1 cellular context compared by ENCODE assay signal in genomic region chr6:139219271-139219729, GRCh38.
TF ChIP-seq lines count a peak whose summit lies in the region.

No MANE protein-coding gene starts in this region.

TF ChIP-seq in GM12878, 131 proteins besides CTCF, POLR2A, EP300 and RAD21 (continued from another document):
- TF ChIP-seq SREBF1 (IDR thresholded peaks at IDR 0.05; ENCODE audit: low read length) (no peak), MEF2B (IDR thresholded peaks at IDR 0.05; ENCODE audit: partially characterized antibody, poor library complexity, severe bottlenecking) (no peak), YY1 (IDR thresholded peaks at IDR 0.05; ENCODE audit: low read depth, low read length) (peak; percentile 77), EGR1 (IDR thresholded peaks at IDR 0.05; ENCODE audit: borderline replicate concordance in 1 of 2, low read depth in 2 of 2, low read length in 2 of 2) (no peak), ZNF207 (IDR thresholded peaks at IDR 0.05; ENCODE audit: borderline replicate concordance) (0 out of 2 replicates have a peak, but pooled peaks have one; percentile 27), HSF1 (IDR thresholded peaks at IDR 0.05; ENCODE audit: low read depth, low read length) (no peak), RUNX3 (IDR thresholded peaks at IDR 0.05; ENCODE audit: low read length) (peak; percentile 49), TCF12 (IDR thresholded peaks at IDR 0.05; ENCODE audit: low read depth, low read length) (no peak), MTA3 (IDR thresholded peaks at IDR 0.05; ENCODE audit: borderline replicate concordance, low read length) (no peak), PRDM15 (CRISPR knock-in tag; IDR thresholded peaks at IDR 0.05) (no peak), IKZF2 (IDR thresholded peaks at IDR 0.05) (no peak), RFX5 (IDR thresholded peaks at IDR 0.05; ENCODE audit: low read depth, low read length) (no peak), TCF3 (IDR thresholded peaks at IDR 0.05; ENCODE audit: borderline replicate concordance, insufficient read depth, low read depth, low read length) (no peak), GATAD2B (conservative IDR thresholded peaks at IDR 0.05; ENCODE audit: low read depth) (no peak), SUPT20H (IDR thresholded peaks at IDR 0.05; ENCODE audit: borderline replicate concordance, control insufficient read depth, low read depth, low read length) (no peak), ASH2L (IDR thresholded peaks at IDR 0.05; ENCODE audit: borderline replicate concordance, low read depth) (no peak), CEBPZ (IDR thresholded peaks at IDR 0.05; ENCODE audit: low read depth, low read length) (no peak), USF1 (IDR thresholded peaks at IDR 0.05; ENCODE audit: borderline replicate concordance, extremely low read length, insufficient read depth, low read depth, low read length) (no peak), STAT1 (conservative IDR thresholded peaks at IDR 0.05) (no peak), KLF5 (IDR thresholded peaks at IDR 0.05; ENCODE audit: partially characterized antibody) (no peak), E2F4 (IDR thresholded peaks at IDR 0.05; ENCODE audit: low read depth, low read length) (no peak), POLR2AphosphoS5 (IDR thresholded peaks at IDR 0.05; ENCODE audit: low read length) (no peak), ZNF24 (IDR thresholded peaks at IDR 0.05) (0 out of 2 replicates have a peak, but pooled peaks have one; percentile 48), SIX5 (IDR thresholded peaks at IDR 0.05; ENCODE audit: low read depth, low read length, severe bottlenecking) (no peak), ESRRA (IDR thresholded peaks at IDR 0.05; ENCODE audit: low read length) (no peak), ZZZ3 (IDR thresholded peaks at IDR 0.05; ENCODE audit: control insufficient read depth, insufficient read length, low read depth) (no peak), MTA2 (IDR thresholded peaks at IDR 0.05; ENCODE audit: low read depth) (no peak), CBFB (IDR thresholded peaks at IDR 0.05; ENCODE audit: low read depth) (no peak), JUND (IDR thresholded peaks at IDR 0.05; ENCODE audit: low read depth, low read length) (no peak), SKIL (IDR thresholded peaks at IDR 0.05; ENCODE audit: low read depth, poor library complexity, severe bottlenecking) (peak; percentile 65), E2F8 (IDR thresholded peaks at IDR 0.05; ENCODE audit: low read depth, partially characterized antibody) (no peak), MXI1 (IDR thresholded peaks at IDR 0.05; ENCODE audit: low read depth, low read length) (no peak), POLR2AphosphoS2 (IDR thresholded peaks at IDR 0.05; ENCODE audit: low read depth, low read length) (no peak), WRNIP1 (IDR thresholded peaks at IDR 0.05; ENCODE audit: borderline replicate concordance, low read depth, low read length) (peak; percentile 31; the same call in 1 of the 2 replicates), PKNOX1 (IDR thresholded peaks at IDR 0.05) (0 out of 2 replicates have a peak, but pooled peaks have one; percentile 21), ZBTB11 (CRISPR knock-in tag; IDR thresholded peaks at IDR 0.05) (no peak)
